Comparison of ENCODE assay signal across 8 cellular contexts in genomic region chr17:7252176-7253043, GRCh38. TPM values are rescaled to one million over a fixed set of nuclear protein-coding genes. Genes with fewer than 3 reads are reported as not detected.
DNase-seq lines count a peak whose midpoint lies in the region; ATAC-seq, FAIRE-seq and TF ChIP-seq lines count a peak whose summit lies in the region.

A gene with protein sequence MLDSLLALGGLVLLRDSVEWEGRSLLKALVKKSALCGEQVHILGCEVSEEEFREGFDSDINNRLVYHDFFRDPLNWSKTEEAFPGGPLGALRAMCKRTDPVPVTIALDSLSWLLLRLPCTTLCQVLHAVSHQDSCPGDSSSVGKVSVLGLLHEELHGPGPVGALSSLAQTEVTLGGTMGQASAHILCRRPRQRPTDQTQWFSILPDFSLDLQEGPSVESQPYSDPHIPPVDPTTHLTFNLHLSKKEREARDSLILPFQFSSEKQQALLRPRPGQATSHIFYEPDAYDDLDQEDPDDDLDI (plus strand): TSS chr17:7252215. CDS start chr17:7252551, 336 bp downstream.

- DNase-seq in Daoy (ENCODE audit: low read depth) (peak; percentile 97), KG1 (lab: John Stamatoyannopoulos, UW) (peak; percentile 85), RCC 7860 (ENCODE audit: low spot score) (peak; percentile 79), fibroblast of the aortic adventitia (ENCODE audit: low read depth) (peak; percentile 96), stromal cell of bone marrow (ENCODE audit: low read depth) (peak; percentile 90)
- DNase-seq in activated effector memory CD4-positive, alpha-beta T cell treated with Interleukin-2 at 50 U/mL for 16 hours: peak; percentile 75

- peak within 1 kb of the TSS; percentile 62 for H2AFZ ChIP-seq in neural cell (ENCODE audit: low read depth, low read length)

- H3K9ac ChIP-seq in neural cell (ENCODE audit: low read length): peak within 1 kb of the TSS; percentile 88

- peak; percentile 45 for TF ChIP-seq RAD21 in neural cell (conservative IDR thresholded peaks at IDR 0.05)

- no peak for FAIRE-seq in RCC 7860 (lab: Jason Lieb, UNC)

- peak within 1 kb of the TSS; percentile 95 for H3K4me2 ChIP-seq in neural cell (ENCODE audit: low read length)

- H3K9me2 ChIP-seq in neural cell (ENCODE audit: insufficient read depth, low read length): no peaks in the 10 kb centered on the region

- H3K27ac ChIP-seq in neural cell (ENCODE audit: low read length): peak within 1 kb of the TSS; percentile 97

- H3K4me3 ChIP-seq in fibroblast of the aortic adventitia (ENCODE audit: low read depth, low read length): peak within 1 kb of the TSS; percentile 89
- H3K4me3 ChIP-seq in neural cell (ENCODE audit: low read length): peak within 1 kb of the TSS; percentile 70

- peaks cover 50% of the 10 kb centered on the region for H3K79me2 ChIP-seq in neural cell (replicated peaks; ENCODE audit: insufficient read depth, low read length)

- no peaks in the 10 kb centered on the region for H3F3A ChIP-seq in neural cell (ENCODE audit: insufficient read depth, low read length, poor library complexity, severe bottlenecking)

- peak; percentile 65 for TF ChIP-seq EP300 in neural cell (conservative IDR thresholded peaks at IDR 0.05; ENCODE audit: poor library complexity, severe bottlenecking)

- H3K27me3 ChIP-seq in neural cell (ENCODE audit: insufficient read depth, low read depth, low read length): no peaks in the 10 kb centered on the region

- H3K36me3 ChIP-seq in neural cell (ENCODE audit: insufficient read depth, low read length): no peaks in the 10 kb centered on the region

- H3K9me3 ChIP-seq in neural cell (ENCODE audit: low read length): no peaks in the 10 kb centered on the region

- H4K20me1 ChIP-seq in neural cell (ENCODE audit: insufficient read depth): no peaks in the 10 kb centered on the region

- ATAC-seq in GM21723 (IDR thresholded peaks at IDR 0.05; ENCODE audit: unreplicated experiment): peak; percentile 52

- TF ChIP-seq CTCF in fibroblast of the aortic adventitia (IDR thresholded peaks at IDR 0.05; ENCODE audit: insufficient read depth, low read length) (no peak), neural cell (IDR thresholded peaks at IDR 0.05; ENCODE audit: poor library complexity, severe bottlenecking) (peak; percentile 65)

TF ChIP-seq in neural cell, 6 proteins besides CTCF, POLR2A, EP300 and RAD21:
- TF ChIP-seq REST (IDR thresholded peaks at IDR 0.05; ENCODE audit: borderline replicate concordance): peak; percentile 85
- TF ChIP-seq MXI1 (conservative IDR thresholded peaks at IDR 0.05; ENCODE audit: poor library complexity, severe bottlenecking): peak; percentile 68
- TF ChIP-seq TAF1 (IDR thresholded peaks at IDR 0.05; ENCODE audit: low read depth): peak; percentile 88
- TF ChIP-seq EZH2 (IDR thresholded peaks at IDR 0.05; ENCODE audit: borderline replicate concordance, insufficient read depth, low read length, poor library complexity, severe bottlenecking): no peak
- peak; percentile 63 for TF ChIP-seq SMC3 (conservative IDR thresholded peaks at IDR 0.05; ENCODE audit: poor library complexity)
- peak; percentile 87 for TF ChIP-seq POLR2AphosphoS5 (IDR thresholded peaks at IDR 0.05)

RNA-seq across cellular contexts. Expression of the gene that starts here (rescaled TPM):
- total RNA-seq in Daoy (2014; rRNA removed; shearing (Covaris generic)): 34.9 and 50.3 TPM in 2 replicates
- total RNA-seq in fibroblast of the aortic adventitia (ENCODE audit: low replicate concordance): 31.6 and 35.6 TPM in 2 replicates
- 82.7 and 99.5 TPM in 2 replicates for polyA plus RNA-seq in neural cell
- polyA minus RNA-seq in neural cell: 39.4 and 40.3 TPM in 2 replicates

Comparison
In these comparisons a context has a peak if more than half of its experiments do, and no peak if none do; other contexts are left out.
1. Peak in every context shown above with its lines: DNase-seq, ATAC-seq, H3K4me3 ChIP-seq and H3K27ac ChIP-seq.